Comparison of ENCODE assay signal across 8 cellular contexts in the genomic region with DNA sequence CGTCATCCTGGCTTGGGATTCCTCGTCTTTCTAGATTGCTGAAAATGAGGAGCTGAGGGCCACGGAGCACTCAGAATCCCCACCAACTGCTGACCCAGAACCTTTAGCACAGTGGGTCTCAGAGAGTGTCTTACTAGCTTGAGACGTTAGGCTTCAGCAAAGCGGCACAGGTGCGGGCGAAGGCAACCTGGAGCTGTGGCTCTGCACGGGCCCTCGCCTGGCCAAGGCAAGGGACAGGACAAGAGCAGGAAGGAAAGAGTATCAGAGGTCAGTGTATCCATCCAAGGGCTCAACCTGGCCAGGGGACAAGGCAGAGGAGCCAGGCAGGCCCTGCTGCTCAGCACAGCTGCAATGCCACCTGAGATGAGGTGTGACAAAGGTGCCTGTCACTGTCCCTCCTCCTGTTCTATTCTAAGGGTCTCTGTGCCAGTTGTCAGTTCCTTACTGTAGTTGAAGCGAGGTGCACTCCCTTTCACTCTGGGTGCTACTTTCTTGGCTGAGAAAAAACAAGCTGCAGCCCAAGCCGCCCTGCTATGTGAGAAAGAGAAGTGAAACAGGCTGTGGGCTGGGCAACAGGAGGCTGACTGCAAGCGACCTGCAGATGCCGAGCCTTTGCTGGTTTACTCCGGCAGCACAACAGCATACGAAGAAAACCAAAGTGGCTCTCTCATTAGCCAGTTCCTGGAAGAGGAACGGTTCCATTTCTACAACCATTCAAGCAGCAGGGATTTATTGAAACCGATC. TPM values are rescaled to one million over a fixed set of nuclear protein-coding genes. Genes with fewer than 3 reads are reported as not detected.
DNase-seq lines count a peak whose midpoint lies in the region; ATAC-seq, FAIRE-seq and TF ChIP-seq lines count a peak whose summit lies in the region.

No MANE protein-coding gene starts in this region.

- no peak overlapping the region for H3K27ac ChIP-seq in CD8-positive, alpha-beta memory T cell (ENCODE audit: low read depth, low read length)
- peak overlapping the region in 1 of 2 donors; percentile 45 for H3K27ac ChIP-seq in small intestine (ENCODE audit: low read depth in 1 of 2, low read length in 1 of 2)

- H3K9me3 Mint-ChIP-seq in CD8-positive, alpha-beta memory T cell, result no peaks in the 10 kb centered on the region

- H3K4me1 ChIP-seq in CD8-positive, alpha-beta memory T cell (ENCODE audit: insufficient read depth, low read length), result peaks cover 26% of the 10 kb centered on the region
- peaks cover 2 to 6% of the 10 kb centered on the region in 2 donors for H3K4me1 ChIP-seq in small intestine (ENCODE audit: control insufficient read depth in 2 of 2, insufficient read depth in 1 of 2, low read depth in 1 of 2, low read length in 1 of 2)

- H3K4me1 Mint-ChIP-seq in CD8-positive, alpha-beta memory T cell, result peaks cover 39 to 47% (median 45%) of the 10 kb centered on the region in 3 donors

- peak overlapping the region; percentile 9 for H3K4me3 ChIP-seq in CD8-positive, alpha-beta memory T cell (ENCODE audit: low read length)
- no peak overlapping the region for H3K4me3 ChIP-seq in small intestine (ENCODE audit: low read depth in 1 of 2, low read length in 2 of 2)

- DNase-seq in CD8-positive, alpha-beta memory T cell, result peak in 3 of 5 donors; percentile 24 to 57 (median 28)
- DNase-seq in activated effector memory CD4-positive, alpha-beta T cell treated with anti-CD3 and anti-CD28 coated beads, Interleukin-2, amount 50 U/mL, for 16 hours, result peak; percentile 81
- peak; percentile 51 to 52 for DNase-seq in stimulated activated CD4-positive, alpha-beta T cell treated with anti-CD3 and anti-CD28 coated beads, Interleukin-2, amount 100 ng/mL, for 48 hours
- no peak for DNase-seq in NCI-H526 (lab: John Stamatoyannopoulos, UW)
- no peak for DNase-seq in small intestine
- DNase-seq in erythroblast (lab: John Stamatoyannopoulos, UW), result no peak

- peak overlapping the region; percentile 7 to 77 (median 75) for H3K4me3 Mint-ChIP-seq in CD8-positive, alpha-beta memory T cell

- H3K36me3 Mint-ChIP-seq in CD8-positive, alpha-beta memory T cell, result no peaks in the 10 kb centered on the region

- POLR2A ChIA-PET in CD8-positive, alpha-beta memory T cell (lab: Charles Lee), result interaction anchor here (1.2 to 1.9 kb wide), 2 partner anchors 31 to 33 kb away, joined by 3 to 4 read pairs; a partner anchor contains a TSS

- no peaks in the 10 kb centered on the region for H3K9me3 ChIP-seq in CD8-positive, alpha-beta memory T cell (ENCODE audit: low read length)
- H3K9me3 ChIP-seq in small intestine (ENCODE audit: control insufficient read depth, low read depth), result no peaks in the 10 kb centered on the region

- peak overlapping the region in 7 of 8 donors; percentile 12 to 90 (median 84) for H3K27ac Mint-ChIP-seq in CD8-positive, alpha-beta memory T cell

- H3K27me3 Mint-ChIP-seq in CD8-positive, alpha-beta memory T cell, result peaks cover 0 to 6% of the 10 kb centered on the region in 2 donors

- 75 to 90% (median 81%) methylated on average over 17 of the region's 17 CpGs for WGBS in small intestine, 3 donors

- TF ChIP-seq POLR2A in erythroblast (IDR thresholded peaks at IDR 0.05; ENCODE audit: low read length), result no peak

- H3K27me3 ChIP-seq in CD8-positive, alpha-beta memory T cell (ENCODE audit: insufficient read depth, low read length, poor library complexity, severe bottlenecking), result no peaks in the 10 kb centered on the region
- H3K27me3 ChIP-seq in small intestine (ENCODE audit: control insufficient read depth in 2 of 2, insufficient read depth in 2 of 2, low read length in 2 of 2), result no peaks in the 10 kb centered on the region

- H3K36me3 ChIP-seq in CD8-positive, alpha-beta memory T cell (ENCODE audit: insufficient read depth, low read length), result no peaks in the 10 kb centered on the region
- H3K36me3 ChIP-seq in small intestine (ENCODE audit: control insufficient read depth in 2 of 2, insufficient read depth in 2 of 2, low read length in 2 of 2), result no peaks in the 10 kb centered on the region

- CTCF ChIA-PET in CD8-positive, alpha-beta memory T cell (lab: Charles Lee), result no interaction called here

- peak; percentile 87 for ATAC-seq in GM21390 (IDR thresholded peaks at IDR 0.05; ENCODE audit: unreplicated experiment)
- ATAC-seq in HG03558 (IDR thresholded peaks at IDR 0.05; ENCODE audit: extremely low read depth, unreplicated experiment), result peak; percentile 71

- FAIRE-seq in small intestine (lab: Jason Lieb, UNC), result no peak

RNA-seq across cellular contexts. Expression of a gene that starts 33.3 kb away (rescaled TPM):
- 1 to 10 TPM; 8.2 to 8.5 TPM for total RNA-seq in CD8-positive, alpha-beta memory T cell
- polyA plus RNA-seq in CD8-positive, alpha-beta memory T cell, result 3.5 TPM
- polyA plus RNA-seq in small intestine, result 1 to 10 TPM; 6.2 to 9.2 (median 6.5) TPM

Comparison
In these comparisons a context has a peak if more than half of its experiments do, and no peak if none do; other contexts are left out.
1. DNase-seq: peak in CD8-positive, alpha-beta memory T cell (3 of 5), activated effector memory CD4-positive, alpha-beta T cell treated with anti-CD3 and anti-CD28 coated beads, Interleukin-2, amount 50 U/mL, for 16 hours (single experiment) and stimulated activated CD4-positive, alpha-beta T cell treated with anti-CD3 and anti-CD28 coated beads, Interleukin-2, amount 100 ng/mL, for 48 hours (2 of 2); none in NCI-H526 (0 of 2), small intestine (single experiment) and erythroblast (0 of 2).